ENCODE assay signal across 8 cellular contexts in the genomic region with DNA sequence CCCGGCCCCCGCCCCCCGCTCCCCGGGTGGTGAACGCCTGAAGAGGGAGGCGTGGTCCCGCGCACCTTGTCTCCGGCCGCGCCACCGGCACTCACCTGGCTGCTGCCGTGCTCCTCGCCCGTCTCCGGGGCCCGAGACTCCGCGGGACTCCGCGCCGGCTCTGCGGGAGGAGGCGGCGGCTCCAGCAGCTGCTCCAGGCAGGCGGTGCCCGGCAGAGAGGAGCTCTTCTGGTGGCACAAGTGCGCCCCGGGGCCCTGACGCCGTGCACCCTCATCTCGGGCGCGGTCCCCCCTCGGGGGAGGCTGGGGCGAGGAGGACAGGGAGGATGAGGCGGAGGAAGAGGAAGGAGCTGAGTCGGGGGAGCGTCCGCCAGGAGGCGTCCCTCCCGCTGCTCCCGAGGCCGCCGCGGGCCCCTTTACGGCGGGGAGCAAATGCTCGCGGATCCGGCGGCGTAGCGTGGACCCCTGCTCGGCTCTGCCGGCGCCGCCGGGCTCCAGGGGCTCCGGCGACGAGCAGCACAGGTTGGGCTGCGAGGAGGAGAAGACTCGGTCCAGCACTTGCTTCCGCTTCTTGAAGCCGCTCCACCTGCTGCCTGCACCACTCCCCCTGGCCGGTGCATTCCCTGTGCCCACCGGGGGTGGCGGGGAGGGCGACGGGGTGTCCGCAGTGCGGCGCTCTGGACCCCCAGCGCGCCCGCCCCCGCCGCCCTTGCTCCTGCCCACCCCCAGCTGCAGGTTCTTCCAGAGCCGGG. TPM values are rescaled to one million over a fixed set of nuclear protein-coding genes. Genes with fewer than 3 reads are reported as not detected.
A peak's percentile ranks its signal among the peaks of the same experiment; 100 is the strongest.
DNase-seq lines count a peak whose midpoint lies in the region; ATAC-seq and TF ChIP-seq lines count a peak whose summit lies in the region.

No MANE protein-coding gene starts in this region.

- TF ChIP-seq POLR2A in right lobe of liver (IDR thresholded peaks at IDR 0.05): no peak

- 0% methylated on average over 16 of the region's 80 CpGs for WGBS in right lobe of liver (ENCODE audit: insufficient coverage, low coverage, low lambda C conversion rate, missing lambda C conversion rate)

- H3K9ac ChIP-seq in stomach smooth muscle (ENCODE audit: low read length in 2 of 2): no peak overlapping the region

- H3K4me3 ChIP-seq in RWPE2 (ENCODE audit: severe bottlenecking): peak overlapping the region; percentile 26
- peak overlapping the region; percentile 42 to 57 (median 44) for H3K4me3 ChIP-seq in right lobe of liver
- peak overlapping the region; percentile 60 to 71 for H3K4me3 ChIP-seq in stomach smooth muscle (ENCODE audit: low read length in 2 of 2)

- H3K4me1 Mint-ChIP-seq in chondrocyte (ENCODE audit: low read depth): peaks cover 22% of the 10 kb centered on the region

- H3K27me3 Mint-ChIP-seq in chondrocyte (ENCODE audit: low read depth): peaks cover 58% of the 10 kb centered on the region

- H3K36me3 ChIP-seq in RWPE2 (ENCODE audit: low read depth): no peaks in the 10 kb centered on the region
- H3K36me3 ChIP-seq in right lobe of liver: no peaks in the 10 kb centered on the region
- no peaks in the 10 kb centered on the region for H3K36me3 ChIP-seq in stomach smooth muscle (ENCODE audit: control insufficient read depth in 2 of 2, insufficient read depth in 2 of 2, low read length in 2 of 2)

- TF ChIP-seq CTCF in RWPE2 (IDR thresholded peaks at IDR 0.05; ENCODE audit: poor library complexity, severe bottlenecking): peak; percentile 40
- peak; percentile 79 for TF ChIP-seq CTCF in chondrocyte (IDR thresholded peaks at IDR 0.05)
- peak; percentile 20 to 46 (median 41) for TF ChIP-seq CTCF in right lobe of liver (IDR thresholded peaks at IDR 0.05)

- intact Hi-C loops in right lobe of liver (cut with DNase I): no loop called here

- DNase-seq in COLO668 (lab: John Stamatoyannopoulos, UW; ENCODE audit: unreplicated experiment) (peak; percentile 73), RWPE2 (ENCODE audit: low spot score) (no peak), chondrocyte (ENCODE audit: low spot score) (no peak), right lobe of liver (peak in 2 of 3 donors; percentile 38 to 55), activated gamma-delta T cell (lab: John Stamatoyannopoulos, UW) (no peak)

- peaks cover 3% of the 10 kb centered on the region for H3K36me3 Mint-ChIP-seq in chondrocyte (ENCODE audit: low read depth)

- H3K4me1 ChIP-seq in RWPE2 (ENCODE audit: insufficient read depth, poor library complexity, severe bottlenecking): no peaks in the 10 kb centered on the region
- H3K4me1 ChIP-seq in right lobe of liver: peaks cover 0 to 11% (median 4%) of the 10 kb centered on the region in 4 donors
- peaks cover 13% of the 10 kb centered on the region for H3K4me1 ChIP-seq in stomach smooth muscle (ENCODE audit: control insufficient read depth, insufficient read depth, low read length)

- H3K9me3 ChIP-seq in RWPE2 (ENCODE audit: severe bottlenecking) (no peaks in the 10 kb centered on the region), right lobe of liver (no peaks in the 10 kb centered on the region), stomach smooth muscle (ENCODE audit: control insufficient read depth in 2 of 2, low read length in 2 of 2) (no peaks in the 10 kb centered on the region)

- H3K4me3 Mint-ChIP-seq in chondrocyte (ENCODE audit: unreplicated experiment): peak overlapping the region; percentile 68

- peak; percentile 62 for ATAC-seq in GM18909 (IDR thresholded peaks at IDR 0.05; ENCODE audit: poor library complexity, unreplicated experiment)
- ATAC-seq in HG03432 (IDR thresholded peaks at IDR 0.05; ENCODE audit: unreplicated experiment): peak; percentile 68
- ATAC-seq in RWPE2 (ENCODE audit: low read depth): peak; percentile 62
- peak; percentile 74 to 82 (median 74) for ATAC-seq in right lobe of liver

- H3K27ac ChIP-seq in RWPE2 (ENCODE audit: poor library complexity, severe bottlenecking) (no peak overlapping the region), right lobe of liver (no peak overlapping the region), stomach smooth muscle (ENCODE audit: low read length) (no peak overlapping the region)

- no peak overlapping the region for H3K27ac Mint-ChIP-seq in chondrocyte (ENCODE audit: unreplicated experiment)

- H3K27me3 ChIP-seq in RWPE2 (ENCODE audit: insufficient read depth, poor library complexity, severe bottlenecking): peaks cover 92% of the 10 kb centered on the region
- H3K27me3 ChIP-seq in right lobe of liver: peaks cover 6 to 39% of the 10 kb centered on the region in 2 donors
- peaks cover 25 to 42% of the 10 kb centered on the region in 2 donors for H3K27me3 ChIP-seq in stomach smooth muscle (ENCODE audit: control insufficient read depth in 1 of 2, insufficient read depth in 2 of 2, low read length in 2 of 2)

- no peaks in the 10 kb centered on the region for H3K9me3 Mint-ChIP-seq in chondrocyte (ENCODE audit: low read depth)

RNA-seq across cellular contexts. Expression of gene MCTP1, which starts 1.0 kb away (rescaled TPM):
- 1.4 to 3.4 TPM (median 3.1 TPM) in 3 replicates for total RNA-seq in chondrocyte
- 1 to 10 TPM; 1.2 to 5.9 (median 3.5) TPM for total RNA-seq in right lobe of liver

Comparison
In these comparisons a context has a peak if more than half of its experiments do, and no peak if none do; other contexts are left out.
1. DNase-seq: peak in COLO668 (single experiment) and right lobe of liver (2 of 3); none in RWPE2 (single experiment), chondrocyte (single experiment) and activated gamma-delta T cell (single experiment).
2. Peak in every context shown above with its lines, with median percentiles within 50 percentile points of each other: ATAC-seq, H3K4me3 ChIP-seq and CTCF ChIP-seq.